ENCODE assay signal across 11 cellular contexts in genomic region chr6:128508588-128509296, GRCh38. TPM values are rescaled to one million over a fixed set of nuclear protein-coding genes. Genes with fewer than 3 reads are reported as not detected.
DNase-seq lines count a peak whose midpoint lies in the region; ATAC-seq and TF ChIP-seq lines count a peak whose summit lies in the region.
"Had no signal": no experiment of that assay in that cellular context is flagged by ENCODE, and none has a peak within 500 bp of the region (broad histone marks: within the 10 kb centered on the region; RNA-seq: fewer than 3 reads in every experiment).

No MANE protein-coding gene starts in this region.

- DNase-seq in GM23248: peak; percentile 95
- DNase-seq in SJSA1 (ENCODE audit: low read depth in 1 of 2, low spot score in 2 of 2): peak; percentile 84 to 85
- peak; percentile 89 for DNase-seq in fibroblast of the aortic adventitia (ENCODE audit: low read depth)
- peak; percentile 90 for DNase-seq in renal cortical epithelial cell (ENCODE audit: low read depth)
- DNase-seq in NCI-H510A treated with DMSO at 0.1 percent for 48 hours (lab: John Stamatoyannopoulos, UW): no peak
- DNase-seq in uterus: no peak
- DNase-seq in NCI-H345 treated with DMSO at 0.1 percent for 48 hours (lab: John Stamatoyannopoulos, UW; ENCODE audit: unreplicated experiment): no peak
- DNase-seq: activated naive CD8-positive, alpha-beta T cell treated with anti-CD3 and anti-CD28 coated beads for 36 hours had no signal

- intact Hi-C loops in uterus (cut with DNase I; ENCODE audit: low total_unique reads): no loop called here

- no peak for ATAC-seq in HG03457 (IDR thresholded peaks at IDR 0.05; ENCODE audit: unreplicated experiment)

- in situ Hi-C loops in GM23248 (cut with MboI): loop anchor here (25.0 kb wide), 2 partner anchors 646 to 771 kb away; no protein-coding TSS in a partner anchor

- peaks cover 53% of the 10 kb centered on the region for H3K4me1 ChIP-seq in GM23248 (ENCODE audit: insufficient read depth)
- H3K4me1 ChIP-seq in SJSA1 (replicated peaks): peaks cover 38% of the 10 kb centered on the region
- H3K4me1 ChIP-seq in uterus: no peaks in the 10 kb centered on the region
- H3K4me1 ChIP-seq: parathyroid adenoma had no signal

- H3K36me3 ChIP-seq in GM23248 (ENCODE audit: low read depth): no peaks in the 10 kb centered on the region
- H3K36me3 ChIP-seq in SJSA1: no peaks in the 10 kb centered on the region
- H3K36me3 ChIP-seq in uterus: no peaks in the 10 kb centered on the region

- H3K27me3 ChIP-seq in GM23248 (replicated peaks; ENCODE audit: insufficient read depth) (no peaks in the 10 kb centered on the region), SJSA1 (replicated peaks) (no peaks in the 10 kb centered on the region), uterus (no peaks in the 10 kb centered on the region)

- TF ChIP-seq CTCF in fibroblast of the aortic adventitia (IDR thresholded peaks at IDR 0.05; ENCODE audit: insufficient read depth, low read length) (no peak), uterus (IDR thresholded peaks at IDR 0.05) (no peak)

- WGBS in GM23248 (ENCODE audit: low coverage in 1 of 2, low lambda C conversion rate in 2 of 2, missing lambda C conversion rate in 2 of 2), 2 experiments: 50 to 55% methylated on average over 15 of the region's 15 CpGs

- H3K27ac ChIP-seq in GM23248: peak overlapping the region; percentile 52
- peak overlapping the region; percentile 62 for H3K27ac ChIP-seq in SJSA1
- no peak overlapping the region for H3K27ac ChIP-seq in uterus
- H3K27ac ChIP-seq: parathyroid adenoma had no signal

- H3K9ac ChIP-seq in GM23248: no peak overlapping the region
- H3K9ac ChIP-seq: parathyroid adenoma had no signal

- no peaks in the 10 kb centered on the region for H3K9me2 ChIP-seq in GM23248 (ENCODE audit: insufficient read depth)

- H4K20me1 ChIP-seq in GM23248 (ENCODE audit: insufficient read depth): no peaks in the 10 kb centered on the region

- peaks cover 74% of the 10 kb centered on the region for H3K79me2 ChIP-seq in GM23248 (ENCODE audit: insufficient read depth)
- H3K79me2 ChIP-seq: parathyroid adenoma had no signal

- no peak for TF ChIP-seq POLR2A in uterus (IDR thresholded peaks at IDR 0.05)

- peaks cover 35% of the 10 kb centered on the region; the same call in 1 of the 2 replicates for H3F3A ChIP-seq in GM23248 (ENCODE audit: insufficient read depth)

- H3K4me3 ChIP-seq in GM23248 (0 out of 2 replicates have a peak overlapping the region, but pooled peaks have one; percentile 6), SJSA1 (peak overlapping the region; percentile 18), fibroblast of the aortic adventitia (ENCODE audit: low read depth, low read length) (no peak overlapping the region), uterus (no peak overlapping the region)

- H3K4me2 ChIP-seq in GM23248 (ENCODE audit: unreplicated experiment): peak overlapping the region; percentile 25

- H3K9me3 ChIP-seq in GM23248 (ENCODE audit: low read depth) (no peaks in the 10 kb centered on the region), SJSA1 (replicated peaks) (no peaks in the 10 kb centered on the region), uterus (no peaks in the 10 kb centered on the region)

- peak overlapping the region; percentile 16; the same call in 1 of the 2 replicates for H2AFZ ChIP-seq in GM23248
- H2AFZ ChIP-seq: parathyroid adenoma had no signal

RNA-seq across cellular contexts. Expression of gene PTPRK, which starts 11.7 kb away (rescaled TPM):
- total RNA-seq in GM23248 (2014; rRNA removed; shearing (Covaris generic)): 23.1 and 34.5 TPM in 2 replicates
- polyA plus RNA-seq in GM23248 (2016; fragmentation: Nextera tagmentation; extraction: Ambion mirVana): 22.3 and 24.6 TPM in 2 replicates
- total RNA-seq in SJSA1 (2014; rRNA removed; shearing (Covaris generic)): 24.5 and 31.9 TPM in 2 replicates
- total RNA-seq in fibroblast of the aortic adventitia (ENCODE audit: low replicate concordance): 27.1 and 70.2 TPM in 2 replicates
- 104 and 124 TPM in 2 replicates for total RNA-seq in renal cortical epithelial cell
- total RNA-seq in uterus: 10 to 100 TPM; 20.0 to 64.2 (median 36.6) TPM
- total RNA-seq: G401 had no signal

Comparison
In these comparisons a context has a peak if more than half of its experiments do, and no peak if none do; other contexts are left out.
1. DNase-seq: peak in GM23248 (single experiment), SJSA1 (2 of 2), fibroblast of the aortic adventitia (single experiment) and renal cortical epithelial cell (single experiment); none in NCI-H510A treated with DMSO at 0.1 percent for 48 hours (single experiment), uterus (0 of 2) and NCI-H345 treated with DMSO at 0.1 percent for 48 hours (single experiment).
2. H3K27ac ChIP-seq: peak in GM23248 (single experiment) and SJSA1 (single experiment); none in uterus (0 of 2).
3. H3K4me3 ChIP-seq: peak in GM23248 (single experiment) and SJSA1 (single experiment); none in fibroblast of the aortic adventitia (single experiment) and uterus (0 of 2).